In the genomic region with DNA sequence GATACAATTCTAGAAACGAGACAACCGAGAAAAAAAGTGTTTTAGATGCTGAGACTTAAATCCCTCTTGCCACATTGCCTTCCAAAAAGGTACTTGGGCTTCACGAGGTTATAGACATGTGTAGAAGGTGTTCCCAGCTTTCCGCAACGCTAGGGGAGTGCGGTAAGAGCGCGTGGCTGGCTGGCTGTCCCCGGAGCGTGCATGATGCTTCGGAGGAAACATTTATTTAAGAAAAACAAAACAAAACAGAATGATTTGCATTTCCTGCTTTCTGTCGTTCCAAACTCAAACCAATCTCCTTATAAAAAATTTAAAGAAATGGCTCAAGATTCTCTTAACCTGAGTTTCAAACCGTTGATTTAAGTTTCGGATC, we compare ENCODE assay signal across 12 cellular contexts. TPM values are rescaled to one million over a fixed set of nuclear protein-coding genes. Genes with fewer than 3 reads are reported as not detected.
DNase-seq lines count a peak whose midpoint lies in the region; ATAC-seq and TF ChIP-seq lines count a peak whose summit lies in the region.
"Had no signal": no experiment of that assay in that cellular context is flagged by ENCODE, and none has a peak within 500 bp of the region (broad histone marks: within the 10 kb centered on the region; RNA-seq: fewer than 3 reads in every experiment).

No MANE protein-coding gene starts in this region.

- no peak overlapping the region for H3K27ac Mint-ChIP-seq in activated CD4-positive, alpha-beta memory T cell treated with anti-CD3 and anti-CD28 coated beads for 36 hours
- no peak overlapping the region for H3K27ac Mint-ChIP-seq in progenitor cell of endocrine pancreas

- peak; percentile 29 for DNase-seq in ELF-1 (ENCODE audit: low read depth, low spot score)
- DNase-seq in activated CD4-positive, alpha-beta memory T cell treated with anti-CD3 and anti-CD28 coated beads for 36 hours = no peak
- DNase-seq in fibroblast of villous mesenchyme (ENCODE audit: low read depth) = peak; percentile 33
- no peak for DNase-seq in progenitor cell of endocrine pancreas (ENCODE audit: low spot score, unreplicated experiment)
- DNase-seq in foreskin melanocyte = no peak
- DNase-seq in stimulated activated CD4-positive, alpha-beta T cell treated with anti-CD3 and anti-CD28 coated beads, Interleukin-12 subunit alpha, Interleukin-12 subunit beta, amount 100 ng/mL, for 4 hours = no peak
- DNase-seq in SHP77 (lab: John Stamatoyannopoulos, UW) = no peak
- DNase-seq: midbrain; NCI-H226; stimulated activated CD4-positive, alpha-beta T cell treated with anti-CD3 and anti-CD28 coated beads, Interleukin-4, amount 100 ng/mL, for 24 hours had no signal

- no peaks in the 10 kb centered on the region for H3K36me3 Mint-ChIP-seq in activated CD4-positive, alpha-beta memory T cell treated with anti-CD3 and anti-CD28 coated beads for 36 hours
- no peaks in the 10 kb centered on the region for H3K36me3 Mint-ChIP-seq in progenitor cell of endocrine pancreas (ENCODE audit: insufficient read depth)

- POLR2A ChIA-PET in activated CD4-positive, alpha-beta memory T cell treated with anti-CD3 and anti-CD28 coated beads for 36 hours (lab: Charles Lee) = no interaction called here

- CTCF ChIA-PET in activated CD4-positive, alpha-beta memory T cell treated with anti-CD3 and anti-CD28 coated beads for 36 hours (lab: Charles Lee) = interaction anchor here (1.4 kb wide), 1 partner anchor 133 kb away, joined by 3 read pairs; no protein-coding TSS in a partner anchor

- peaks cover 54% of the 10 kb centered on the region for H3K27me3 Mint-ChIP-seq in activated CD4-positive, alpha-beta memory T cell treated with anti-CD3 and anti-CD28 coated beads for 36 hours
- H3K27me3 Mint-ChIP-seq in progenitor cell of endocrine pancreas = peaks cover 79% of the 10 kb centered on the region

- H3K4me1 Mint-ChIP-seq in activated CD4-positive, alpha-beta memory T cell treated with anti-CD3 and anti-CD28 coated beads for 36 hours (ENCODE audit: low read depth) = peaks cover 6% of the 10 kb centered on the region
- no peaks in the 10 kb centered on the region for H3K4me1 Mint-ChIP-seq in progenitor cell of endocrine pancreas (ENCODE audit: low read depth)

- H3K9me3 Mint-ChIP-seq in activated CD4-positive, alpha-beta memory T cell treated with anti-CD3 and anti-CD28 coated beads for 36 hours = peaks cover 4% of the 10 kb centered on the region
- no peaks in the 10 kb centered on the region for H3K9me3 Mint-ChIP-seq in progenitor cell of endocrine pancreas (ENCODE audit: low read depth)

- no peak for TF ChIP-seq CTCF in fibroblast of villous mesenchyme (IDR thresholded peaks at IDR 0.05; ENCODE audit: insufficient read depth, low read depth, low read length)
- no peak for TF ChIP-seq CTCF in progenitor cell of endocrine pancreas (IDR thresholded peaks at IDR 0.05; ENCODE audit: unreplicated experiment)

- intact Hi-C loops in activated CD4-positive, alpha-beta memory T cell treated with anti-CD3 and anti-CD28 coated beads for 36 hours (cut with micrococcal nuclease) = no loop called here

- no peak overlapping the region for H3K4me3 ChIP-seq in fibroblast of villous mesenchyme (ENCODE audit: low read depth, low read length)

- no peak for ATAC-seq in HG02588 (IDR thresholded peaks at IDR 0.05; ENCODE audit: unreplicated experiment)

- H3K4me3 Mint-ChIP-seq in activated CD4-positive, alpha-beta memory T cell treated with anti-CD3 and anti-CD28 coated beads for 36 hours = peak overlapping the region; percentile 50
- peak overlapping the region; percentile 7 for H3K4me3 Mint-ChIP-seq in progenitor cell of endocrine pancreas (ENCODE audit: low read depth)

RNA-seq across cellular contexts. Expression of a gene that starts 0.8 kb away (rescaled TPM):
- not detected for total RNA-seq in activated CD4-positive, alpha-beta memory T cell treated with anti-CD3 and anti-CD28 coated beads for 36 hours
- total RNA-seq in fibroblast of villous mesenchyme (not detected in 2 replicates), progenitor cell of endocrine pancreas (not detected in 2 replicates)
- total RNA-seq: SK-MEL-5 had no signal

RNA-seq across cellular contexts. Expression of a gene that starts 46.4 kb away (rescaled TPM):
- total RNA-seq in activated CD4-positive, alpha-beta memory T cell treated with anti-CD3 and anti-CD28 coated beads for 36 hours = 1 to 10 TPM; 3.9 to 6.4 TPM
- 13.2 and 18.6 TPM in 2 replicates for total RNA-seq in fibroblast of villous mesenchyme
- 28.1 and 29.3 TPM in 2 replicates for total RNA-seq in progenitor cell of endocrine pancreas

Comparison
In these comparisons a context has a peak if more than half of its experiments do, and no peak if none do; other contexts are left out.
1. DNase-seq: peak in ELF-1 (single experiment) and fibroblast of villous mesenchyme (single experiment); none in activated CD4-positive, alpha-beta memory T cell treated with anti-CD3 and anti-CD28 coated beads for 36 hours (single experiment), progenitor cell of endocrine pancreas (single experiment), foreskin melanocyte (single experiment), stimulated activated CD4-positive, alpha-beta T cell treated with anti-CD3 and anti-CD28 coated beads, Interleukin-12 subunit alpha, Interleukin-12 subunit beta, amount 100 ng/mL, for 4 hours (single experiment) and SHP77 (0 of 2).